25 cellular contexts compared by ENCODE assay signal in genomic region chr4:109216085-109216696, GRCh38.
DNase-seq lines count a peak whose midpoint lies in the region; ATAC-seq, FAIRE-seq and TF ChIP-seq lines count a peak whose summit lies in the region.
"Had no signal": no experiment of that assay in that cellular context is flagged by ENCODE, and none has a peak within 500 bp of the region (broad histone marks: within the 10 kb centered on the region; RNA-seq: fewer than 3 reads in every experiment).

No MANE protein-coding gene starts in this region.

- no peaks in the 10 kb centered on the region for H3K9me3 ChIP-seq in SK-N-MC (ENCODE audit: low read depth, low read length)
- H3K9me3 ChIP-seq: BE2C; BLaER1 treated with 17β-estradiol and CSF1 and Interleukin-3, amounts not matched to agents 10 nM and 100 nM had no signal

- no peaks in the 10 kb centered on the region for H3K27me3 ChIP-seq in foreskin keratinocyte
- H3K27me3 ChIP-seq: BE2C; BLaER1 treated with 17β-estradiol and CSF1 and Interleukin-3, amounts not matched to agents 10 nM and 100 nM had no signal

- H3K9ac ChIP-seq in SK-N-MC (ENCODE audit: insufficient read length) = no peak overlapping the region
- H3K9ac ChIP-seq: BLaER1 treated with 17β-estradiol and CSF1 and Interleukin-3, amounts not matched to agents 10 nM and 100 nM; GM23248 had no signal

- no peak overlapping the region for H3K4me3 Mint-ChIP-seq in mesothelial cell of epicardium
- H3K4me3 Mint-ChIP-seq: CD14-positive monocyte; CD4-positive, alpha-beta T cell had no signal

- FAIRE-seq in GM12891 (lab: Jason Lieb, UNC) = no peak
- FAIRE-seq: A204.1, GM12892, H1 had no signal

- no peak for TF ChIP-seq POLR2A in GM12891 (IDR thresholded peaks at IDR 0.05; ENCODE audit: low read depth, low read length)

- peak; percentile 6 for DNase-seq in NCI-H82 (lab: John Stamatoyannopoulos, UW)
- no peak for DNase-seq in NCI-H82 treated with DMSO at 0.1 percent for 48 hours (lab: John Stamatoyannopoulos, UW; ENCODE audit: unreplicated experiment)
- no peak for DNase-seq in SK-N-MC (ENCODE audit: low read depth, low spot score)
- DNase-seq in mesothelial cell of epicardium (ENCODE audit: low spot score in 2 of 2, unreplicated experiment in 2 of 2) = no peak
- DNase-seq in GM12891 (ENCODE audit: insufficient read length, low spot score) = no peak
- DNase-seq in foreskin keratinocyte = no peak
- DNase-seq: ACHN; AML-193; BE2C; Calu3; CD4-positive, alpha-beta T cell; COR-L47; DMS53; DMS79 treated with DMSO at 0.1 percent for 48 hours; GF-D8; GM23248; H7; HCEC 1CT had no signal

- no peaks in the 10 kb centered on the region for H3K9me3 Mint-ChIP-seq in mesothelial cell of epicardium
- H3K9me3 Mint-ChIP-seq: CD4-positive, alpha-beta T cell had no signal

- peaks cover 2% of the 10 kb centered on the region for H3K36me3 Mint-ChIP-seq in mesothelial cell of epicardium
- H3K36me3 Mint-ChIP-seq: CD14-positive monocyte had no signal

- no peak overlapping the region for H3K4me3 ChIP-seq in SK-N-MC
- H3K4me3 ChIP-seq: BLaER1 treated with 17β-estradiol and CSF1 and Interleukin-3, amounts not matched to agents 10 nM and 100 nM; GM23248 had no signal

- H3K4me1 Mint-ChIP-seq in mesothelial cell of epicardium = peaks cover 37% of the 10 kb centered on the region
- H3K4me1 Mint-ChIP-seq: CD14-positive monocyte had no signal

- no peaks in the 10 kb centered on the region for H3K36me3 ChIP-seq in SK-N-MC (ENCODE audit: insufficient read depth, low read length)
- H3K36me3 ChIP-seq: BE2C; BLaER1 treated with 17β-estradiol and CSF1 and Interleukin-3, amounts not matched to agents 10 nM and 100 nM had no signal

- ATAC-seq in GM19452 (IDR thresholded peaks at IDR 0.05; ENCODE audit: unreplicated experiment) (no peak), foreskin keratinocyte (no peak)

- H3K27ac ChIP-seq in SK-N-MC (0 out of 2 replicates have a peak overlapping the region, but pooled peaks have one; percentile 33), foreskin keratinocyte (no peak overlapping the region)
- H3K27ac ChIP-seq: 22Rv1; BLaER1 treated with 17β-estradiol and CSF1 and Interleukin-3, amounts not matched to agents 10 nM and 100 nM; GM23248 had no signal

- H3K27me3 Mint-ChIP-seq in mesothelial cell of epicardium (ENCODE audit: low read depth) = no peaks in the 10 kb centered on the region

- H3K27ac Mint-ChIP-seq in mesothelial cell of epicardium = peak overlapping the region; percentile 85
- H3K27ac Mint-ChIP-seq: CD14-positive monocyte; CD4-positive, alpha-beta T cell had no signal

- no peak for TF ChIP-seq CTCF in mesothelial cell of epicardium (IDR thresholded peaks at IDR 0.05; ENCODE audit: unreplicated experiment)
- no peak for TF ChIP-seq CTCF in foreskin keratinocyte (conservative IDR thresholded peaks at IDR 0.05)

- peaks cover 9% of the 10 kb centered on the region for H3K4me1 ChIP-seq in foreskin keratinocyte
- H3K4me1 ChIP-seq: BE2C; BLaER1 treated with 17β-estradiol and CSF1 and Interleukin-3, amounts not matched to agents 10 nM and 100 nM had no signal

TF ChIP-seq in GM12891, 5 proteins besides CTCF, POLR2A, EP300 and RAD21:
- no peak for TF ChIP-seq PAX5 (IDR thresholded peaks at IDR 0.05; ENCODE audit: insufficient read depth, low read length, severe bottlenecking)
- TF ChIP-seq POU2F2 (IDR thresholded peaks at IDR 0.05; ENCODE audit: low read depth, low read length) = no peak
- TF ChIP-seq SPI1 (IDR thresholded peaks at IDR 0.05; ENCODE audit: low read depth, low read length) = no peak
- no peak for TF ChIP-seq TAF1 (IDR thresholded peaks at IDR 0.05; ENCODE audit: low read depth, low read length)
- TF ChIP-seq POLR2AphosphoS5 (IDR thresholded peaks at IDR 0.05; ENCODE audit: low read depth, low read length) = no peak
